In genomic region chr11:88544656-88545280, GRCh38 we compare ENCODE assay signal across 11 cellular contexts.
DNase-seq lines count a peak whose midpoint lies in the region; ATAC-seq and TF ChIP-seq lines count a peak whose summit lies in the region.
"Had no signal": no experiment of that assay in that cellular context is flagged by ENCODE, and none has a peak within 500 bp of the region (broad histone marks: within the 10 kb centered on the region; RNA-seq: fewer than 3 reads in every experiment).

No MANE protein-coding gene starts in this region.

- H3K23me2 ChIP-seq in H9 (ENCODE audit: insufficient read length, low read depth, low read length, poor library complexity, severe bottlenecking), result no peaks in the 10 kb centered on the region

- POLR2A ChIA-PET in WTC11 (lab: Charles Lee), result no interaction called here

- H2AK5ac ChIP-seq in H9 (ENCODE audit: insufficient read length, low read length), result no peak overlapping the region

- DNase-seq in AG08395 (ENCODE audit: low spot score) (peak; percentile 33), WTC11 (ENCODE audit: low spot score) (no peak), H9 (no peak), KBM-7 (no peak), NCI-H146 (lab: John Stamatoyannopoulos, UW) (no peak)
- DNase-seq in activated CD4-positive, alpha-beta T cell treated with anti-CD3 and anti-CD28 coated beads for 4 hours, result no peak

- H3K79me2 ChIP-seq in H9 (ENCODE audit: insufficient read depth, low read length), result no peaks in the 10 kb centered on the region

- H3K23ac ChIP-seq in H9 (ENCODE audit: insufficient read length, low read depth, low read length), result no peak overlapping the region

- CTCF ChIA-PET in WTC11 (lab: Charles Lee), result interaction anchor here (0.8 to 1.8 kb wide), 11 partner anchors 8 to 666 kb away, joined by 3 to 14 read pairs (median 5); partner anchors contain the start of gene CTSC

- no peak overlapping the region for H4K5ac ChIP-seq in H9 (ENCODE audit: insufficient read length, low read depth, low read length)

- H3K27ac ChIP-seq in H9 (ENCODE audit: insufficient read length, low read depth, low read length), result no peak overlapping the region

- H3K14ac ChIP-seq in H9 (ENCODE audit: insufficient read depth, low read length), result no peak overlapping the region

- no peak overlapping the region for H3K4me2 ChIP-seq in H9 (ENCODE audit: insufficient read depth, insufficient read length, low read length)

- no peak overlapping the region for H2BK120ac ChIP-seq in H9 (ENCODE audit: low read depth, low read length, poor library complexity, severe bottlenecking)

- H3K4me3 Mint-ChIP-seq in WTC11 (no peak overlapping the region), H9 (no peak overlapping the region)
- H3K4me3 Mint-ChIP-seq: neural crest cell had no signal

- H3K9ac ChIP-seq in H9 (ENCODE audit: extremely low read depth, insufficient read length, low read length), result no peak overlapping the region

- H3K36me3 Mint-ChIP-seq in WTC11 (no peaks in the 10 kb centered on the region), H9 (ENCODE audit: insufficient read depth in 1 of 3, low read depth in 3 of 3) (no peaks in the 10 kb centered on the region)

- H3K27me3 Mint-ChIP-seq in WTC11 (ENCODE audit: low read depth), result no peaks in the 10 kb centered on the region
- no peaks in the 10 kb centered on the region for H3K27me3 Mint-ChIP-seq in H9 (ENCODE audit: low read depth)

- H3K4me1 Mint-ChIP-seq in WTC11 (peaks cover 5% of the 10 kb centered on the region), H9 (peaks cover 4 to 5% of the 10 kb centered on the region in 2 experiments)

- H2AFZ ChIP-seq in H9 (ENCODE audit: low read length), result no peak overlapping the region

- H4K20me1 ChIP-seq in H9 (ENCODE audit: control insufficient read depth, insufficient read depth, insufficient read length), result no peaks in the 10 kb centered on the region

- ATAC-seq in GM19324 (IDR thresholded peaks at IDR 0.05; ENCODE audit: low FRiP score, unreplicated experiment), result peak; percentile 9
- peak; percentile 3 for ATAC-seq in HG02981 (IDR thresholded peaks at IDR 0.05; ENCODE audit: unreplicated experiment)
- no peak for ATAC-seq in WTC11

- H3K9me3 ChIP-seq in H9 (ENCODE audit: control insufficient read depth, low read depth, low read length), result no peaks in the 10 kb centered on the region
- H3K9me3 ChIP-seq: SJSA1 had no signal

- H2BK12ac ChIP-seq in H9 (ENCODE audit: insufficient read length, low read depth, low read length), result no peak overlapping the region

- in situ Hi-C loops in KBM-7 (cut with MboI; ENCODE audit: low pct_unique_long_range_greater_than_20kb, low sequenced_read_pairs), result loop anchor here (25.0 kb wide), 1 partner anchor 532 kb away; no protein-coding TSS in a partner anchor

- H3K9me3 Mint-ChIP-seq in WTC11 (no peaks in the 10 kb centered on the region), H9 (no peaks in the 10 kb centered on the region)
- H3K9me3 Mint-ChIP-seq: neural crest cell had no signal

- H3K4me1 ChIP-seq in H9 (ENCODE audit: insufficient read depth, low read length), result no peaks in the 10 kb centered on the region

- H3K79me1 ChIP-seq in H9 (ENCODE audit: insufficient read depth, low read depth, low read length, poor library complexity, severe bottlenecking), result no peaks in the 10 kb centered on the region

- no peak overlapping the region for H2BK20ac ChIP-seq in H9 (ENCODE audit: low read depth, low read length, poor library complexity, severe bottlenecking)

- no peak overlapping the region for H3K27ac Mint-ChIP-seq in WTC11
- H3K27ac Mint-ChIP-seq in H9, result no peak overlapping the region

- H4K91ac ChIP-seq in H9 (ENCODE audit: insufficient read length, low read depth, low read length), result no peak overlapping the region

- TF ChIP-seq CTCF in WTC11 (IDR thresholded peaks at IDR 0.05) (peak; percentile 5; the same call in 1 of the 2 replicates), H9 (conservative IDR thresholded peaks at IDR 0.05) (no peak; the same call in 2 of the 3 replicates)

- H3T11ph ChIP-seq in H9 (ENCODE audit: low read length), result no peak overlapping the region

- no peak overlapping the region for H3K4ac ChIP-seq in H9 (ENCODE audit: low read depth, low read length)

- no CpG with 5 or more reads among the region's 3 CpGs for WGBS in H9 (ENCODE audit: extremely low coverage, insufficient read length, low lambda C conversion rate)

- no peak overlapping the region for H2BK5ac ChIP-seq in H9 (ENCODE audit: insufficient read length, low read length)

- H3K27me3 ChIP-seq in H9 (ENCODE audit: insufficient read depth, low read length), result no peaks in the 10 kb centered on the region
- H3K27me3 ChIP-seq: MG63, SJSA1 had no signal

- H2BK15ac ChIP-seq in H9 (ENCODE audit: low read depth, low read length), result no peak overlapping the region

- H3K18ac ChIP-seq in H9 (ENCODE audit: insufficient read length, low read depth, low read length), result no peak overlapping the region

- H3K56ac ChIP-seq in H9 (ENCODE audit: insufficient read length, low read depth, low read length), result no peak overlapping the region

- no peak overlapping the region for H4K8ac ChIP-seq in H9 (replicated peaks; ENCODE audit: insufficient read length, low read depth, low read length)

TF ChIP-seq in WTC11, 78 proteins besides CTCF, POLR2A, EP300 and RAD21:
- no peak for TF ChIP-seq USF2 (CRISPR knock-in tag; IDR thresholded peaks at IDR 0.05)
